18 cellular contexts compared by ENCODE assay signal in genomic region chr10:119349937-119350513, GRCh38.
DNase-seq lines count a peak whose midpoint lies in the region; ATAC-seq, FAIRE-seq and TF ChIP-seq lines count a peak whose summit lies in the region.
"Had no signal": no experiment of that assay in that cellular context is flagged by ENCODE, and none has a peak within 500 bp of the region (broad histone marks: within the 10 kb centered on the region; RNA-seq: fewer than 3 reads in every experiment).

No MANE protein-coding gene starts in this region.

- H3K27me3 ChIP-seq in right lobe of liver (no peaks in the 10 kb centered on the region), HepG2 (ENCODE audit: control insufficient read depth in 1 of 2, insufficient read depth in 2 of 2, low read length in 2 of 2) (no peaks in the 10 kb centered on the region), right cardiac atrium (ENCODE audit: control insufficient read depth, insufficient read depth) (no peaks in the 10 kb centered on the region), skeletal muscle tissue (ENCODE audit: control insufficient read depth in 3 of 3, insufficient read depth in 3 of 3, low read length in 3 of 3) (no peaks in the 10 kb centered on the region), aorta (ENCODE audit: control insufficient read depth in 1 of 2, insufficient read depth in 2 of 2, low read length in 1 of 2) (no peaks in the 10 kb centered on the region), PC-3 (ENCODE audit: low read length) (no peaks in the 10 kb centered on the region)

- H3K36me3 ChIP-seq in right lobe of liver (no peaks in the 10 kb centered on the region), HepG2 (replicated peaks in 1 of 2; ENCODE audit: control insufficient read depth in 1 of 2, insufficient read depth in 2 of 2, low read length in 2 of 2) (no peaks in the 10 kb centered on the region), skeletal muscle tissue (ENCODE audit: control insufficient read depth in 3 of 3, insufficient read depth in 3 of 3, low read length in 3 of 3) (peaks cover 0 to 4% (median 0%) of the 10 kb centered on the region in 3 donors), aorta (ENCODE audit: control insufficient read depth in 1 of 2, insufficient read depth in 2 of 2, low read length in 1 of 2) (no peaks in the 10 kb centered on the region), PC-3 (ENCODE audit: low read depth, low read length) (no peaks in the 10 kb centered on the region)

- H3K9me3 ChIP-seq in right lobe of liver, result no peaks in the 10 kb centered on the region
- no peaks in the 10 kb centered on the region; the same call in 1 of the 2 replicates for H3K9me3 ChIP-seq in HepG2 (ENCODE audit: low read length)
- no peaks in the 10 kb centered on the region for H3K9me3 ChIP-seq in right cardiac atrium (ENCODE audit: control insufficient read depth, low read length)
- H3K9me3 ChIP-seq in skeletal muscle tissue (ENCODE audit: control insufficient read depth in 3 of 3, low read length in 3 of 3), result peaks cover 0 to 5% (median 0%) of the 10 kb centered on the region in 3 donors
- H3K9me3 ChIP-seq in aorta (ENCODE audit: control insufficient read depth, low read length), result no peaks in the 10 kb centered on the region
- H3K9me3 ChIP-seq in PC-3 (ENCODE audit: low read length), result no peaks in the 10 kb centered on the region

- H3K4me2 ChIP-seq in HepG2 (ENCODE audit: low read depth, low read length) (no peak overlapping the region), PC-3 (ENCODE audit: low read length) (no peak overlapping the region)
- H3K4me2 ChIP-seq: KMS-11 had no signal

- H3K4me3 ChIP-seq in right lobe of liver, result no peak overlapping the region
- no peak overlapping the region for H3K4me3 ChIP-seq in HepG2 (replicated peaks in 1 of 3; ENCODE audit: insufficient read depth in 1 of 3, low read depth in 2 of 3, low read length in 3 of 3)
- H3K4me3 ChIP-seq in right cardiac atrium (ENCODE audit: low read length), result no peak overlapping the region
- H3K4me3 ChIP-seq in skeletal muscle tissue (ENCODE audit: low read length in 3 of 3), result no peak overlapping the region
- no peak overlapping the region for H3K4me3 ChIP-seq in aorta (ENCODE audit: low read length in 2 of 2)
- no peak overlapping the region for H3K4me3 ChIP-seq in PC-3 (ENCODE audit: low read length)

- CTCF ChIA-PET in HepG2 (lab: Yijun Ruan, JAX; ENCODE audit: low intra/inter-chr PET ratio, low total read pairs), result no interaction called here
- CTCF ChIA-PET in PC-3 (lab: Charles Lee), result no interaction called here

- TF ChIP-seq RAD21 in HepG2 (CRISPR knock-in tag; IDR thresholded peaks at IDR 0.05), result no peak

- DNase-seq in right lobe of liver, result no peak
- no peak for DNase-seq in HepG2 (ENCODE audit: low spot score)
- peak in 2 of 3 donors; percentile 61 to 66 for DNase-seq in right cardiac atrium
- peak; percentile 32 to 57 for DNase-seq in aorta
- DNase-seq in activated CD8-positive, alpha-beta memory T cell treated with anti-CD3 and anti-CD28 coated beads, Interleukin-2, amount 50 U/mL, for 4 hours, result no peak
- no peak for DNase-seq in PC-3
- DNase-seq in activated T-cell treated with anti-CD3 and anti-CD28 coated beads, Interleukin-2, amount 50 U/mL, for 1 hour, result no peak
- DNase-seq: CD4-positive, alpha-beta T cell; DMS79 treated with DMSO at 0.1 percent for 48 hours; NCI-H1092 treated with DMSO at 0.1 percent for 48 hours; NCI-H1694; NCI-H69 had no signal

- no peaks in the 10 kb centered on the region for H3K9me2 ChIP-seq in PC-3 (replicated peaks; ENCODE audit: low read length)

- no TSS peak for BruUV-seq in HepG2 (replicated peaks; lab: Mats Ljungman, UMichigan)
- no TSS peak for BruUV-seq in PC-3 (replicated peaks; lab: Mats Ljungman, UMichigan)

- H3K4me1 ChIP-seq in right lobe of liver, result peaks cover 0 to 15% (median 0%) of the 10 kb centered on the region in 4 donors
- H3K4me1 ChIP-seq in HepG2 (ENCODE audit: insufficient read depth, low read length), result no peaks in the 10 kb centered on the region
- peaks cover 41% of the 10 kb centered on the region for H3K4me1 ChIP-seq in right cardiac atrium (ENCODE audit: control insufficient read depth, insufficient read depth, low read length)
- H3K4me1 ChIP-seq in skeletal muscle tissue (ENCODE audit: control insufficient read depth in 3 of 3, insufficient read depth in 3 of 3, low read length in 3 of 3), result peaks cover 25 to 38% (median 34%) of the 10 kb centered on the region in 3 donors
- no peaks in the 10 kb centered on the region for H3K4me1 ChIP-seq in aorta (ENCODE audit: control insufficient read depth in 1 of 2, insufficient read depth in 2 of 2, low read length in 2 of 2)
- H3K4me1 ChIP-seq in PC-3 (ENCODE audit: insufficient read depth, low read length), result no peaks in the 10 kb centered on the region

- TF ChIP-seq EP300 in HepG2 (IDR thresholded peaks at IDR 0.05; ENCODE audit: low read depth in 2 of 2, low read length in 2 of 2), result no peak
- TF ChIP-seq EP300 in HepG2 (CRISPR knock-in tag; IDR thresholded peaks at IDR 0.05; ENCODE audit: borderline replicate concordance), result no peak

- TF ChIP-seq CTCF in right lobe of liver (IDR thresholded peaks at IDR 0.05) (no peak), HepG2 (CRISPR knock-in tag; IDR thresholded peaks at IDR 0.05) (no peak), PC-3 (conservative IDR thresholded peaks at IDR 0.05; ENCODE audit: low read depth, low read length) (no peak)

- H3K9ac ChIP-seq in HepG2 (ENCODE audit: insufficient read depth, low read depth, low read length) (no peak overlapping the region), skeletal muscle tissue (ENCODE audit: low read depth in 1 of 3, low read length in 3 of 3) (no peak overlapping the region), PC-3 (ENCODE audit: low read length) (no peak overlapping the region)
- H3K9ac ChIP-seq: KMS-11 had no signal

- H3F3A ChIP-seq in PC-3 (ENCODE audit: low read length, unreplicated experiment), result no peaks in the 10 kb centered on the region

- intact Hi-C loops in right lobe of liver (cut with DNase I) (no loop called here), HepG2 (cut with micrococcal nuclease; ENCODE audit: unreplicated experiment) (no loop called here), right cardiac atrium (cut with DNase I) (loop anchor here in 1 of 4 donors (10.0 kb wide), 1 partner anchor 65 kb away; no protein-coding TSS in a partner anchor), aorta (cut with DNase I) (no loop called here), PC-3 (cut with micrococcal nuclease) (no loop called here)

- H3K27ac ChIP-seq in right lobe of liver (peak overlapping the region; percentile 51 to 81 (median 71)), HepG2 (ENCODE audit: extremely low read length, insufficient read depth, low read length) (no peak overlapping the region), right cardiac atrium (ENCODE audit: low read length) (peak overlapping the region; percentile 31), skeletal muscle tissue (ENCODE audit: low read depth, low read length) (peak overlapping the region; percentile 8), aorta (ENCODE audit: low read depth in 1 of 2, low read length in 2 of 2) (peak overlapping the region in 1 of 2 donors; percentile 20), PC-3 (ENCODE audit: low read length) (no peak overlapping the region)
- H3K27ac ChIP-seq: HL-60, KMS-11 had no signal

- no peak for FAIRE-seq in HepG2 (lab: Jason Lieb, UNC)
- FAIRE-seq: A204.1, G401.6, GM12891 had no signal

- no peak for ATAC-seq in right lobe of liver
- no peak for ATAC-seq in HepG2
- peak in 1 of 2 donors; percentile 7 for ATAC-seq in right cardiac atrium
- ATAC-seq in aorta (ENCODE audit: low FRiP score), result no peak
- ATAC-seq in PC-3, result no peak

- POLR2A ChIA-PET in HepG2 (lab: Yijun Ruan, JAX) (no interaction called here), PC-3 (lab: Charles Lee; ENCODE audit: unreplicated experiment) (no interaction called here)

- in situ Hi-C loops in HepG2 (cut with HindIII; ENCODE audit: extremely low pct_ligation_motif_present, low pct_unique_long_range_greater_than_20kb), result no loop called here

- no peak for TF ChIP-seq POLR2A in right lobe of liver (IDR thresholded peaks at IDR 0.05)
- no peak for TF ChIP-seq POLR2A in HepG2 (IDR thresholded peaks at IDR 0.05; ENCODE audit: insufficient read depth in 1 of 2, low read depth in 2 of 2, low read length in 2 of 2)

- peaks cover 2% of the 10 kb centered on the region for H3K79me2 ChIP-seq in HepG2 (ENCODE audit: insufficient read depth, low read length)
- no peaks in the 10 kb centered on the region for H3K79me2 ChIP-seq in PC-3 (ENCODE audit: low read length)

- 63% methylated on average over 1 of the region's 9 CpGs for WGBS in right lobe of liver (ENCODE audit: insufficient coverage, low coverage, low lambda C conversion rate, missing lambda C conversion rate)
- WGBS in HepG2 (ENCODE audit: low lambda C conversion rate), result 93% methylated on average over 9 of the region's 9 CpGs
- WGBS in right cardiac atrium, result 73% methylated on average over 9 of the region's 9 CpGs
- 45 to 46% methylated on average over 9 of the region's 9 CpGs for WGBS in aorta, 2 donors

- no peak overlapping the region for H2AFZ ChIP-seq in HepG2 (ENCODE audit: low read length)
- H2AFZ ChIP-seq in PC-3 (ENCODE audit: low read length), result no peak overlapping the region

- H4K20me1 ChIP-seq in HepG2 (ENCODE audit: insufficient read depth, low read length) (no peaks in the 10 kb centered on the region), PC-3 (ENCODE audit: low read length) (no peaks in the 10 kb centered on the region)

TF ChIP-seq in HepG2, 621 proteins besides CTCF, POLR2A, EP300 and RAD21:
- TF ChIP-seq SETDB1 (CRISPR knock-in tag; IDR thresholded peaks at IDR 0.05; ENCODE audit: borderline replicate concordance) (no peak), TCF12 (IDR thresholded peaks at IDR 0.05) (no peak), TCF12 (CRISPR knock-in tag; IDR thresholded peaks at IDR 0.05) (no peak), SPEN (CRISPR knock-in tag; IDR thresholded peaks at IDR 0.05; ENCODE audit: low read depth) (no peak), HMG20A (CRISPR knock-in tag; IDR thresholded peaks at IDR 0.05; ENCODE audit: borderline replicate concordance) (no peak), LCORL (IDR thresholded peaks at IDR 0.05) (no peak), LCORL (CRISPR knock-in tag; IDR thresholded peaks at IDR 0.05) (no peak), E2F1 (CRISPR knock-in tag; IDR thresholded peaks at IDR 0.05) (no peak), ZFP36 (IDR thresholded peaks at IDR 0.05; ENCODE audit: borderline replicate concordance, low read depth, low read length, partially characterized antibody) (no peak), KAT2B (IDR thresholded peaks at IDR 0.05; ENCODE audit: borderline replicate concordance, low read depth, low read length) (no peak), ZNF3 (CRISPR knock-in tag; IDR thresholded peaks at IDR 0.05) (no peak)

Comparison
In these comparisons a context has a peak if more than half of its experiments do, and no peak if none do; other contexts are left out.
1. H3K27ac ChIP-seq: peak in right lobe of liver (3 of 3), right cardiac atrium (single experiment) and skeletal muscle tissue (single experiment); none in HepG2 (single experiment) and PC-3 (single experiment).
2. DNase-seq: peak in right cardiac atrium (2 of 3) and aorta (2 of 2); none in right lobe of liver (0 of 3), HepG2 (single experiment), activated CD8-positive, alpha-beta memory T cell treated with anti-CD3 and anti-CD28 coated beads, Interleukin-2, amount 50 U/mL, for 4 hours (single experiment), PC-3 (single experiment) and activated T-cell treated with anti-CD3 and anti-CD28 coated beads, Interleukin-2, amount 50 U/mL, for 1 hour (single experiment).